ENCODE assay signal across 1 cellular context in the genomic region with DNA sequence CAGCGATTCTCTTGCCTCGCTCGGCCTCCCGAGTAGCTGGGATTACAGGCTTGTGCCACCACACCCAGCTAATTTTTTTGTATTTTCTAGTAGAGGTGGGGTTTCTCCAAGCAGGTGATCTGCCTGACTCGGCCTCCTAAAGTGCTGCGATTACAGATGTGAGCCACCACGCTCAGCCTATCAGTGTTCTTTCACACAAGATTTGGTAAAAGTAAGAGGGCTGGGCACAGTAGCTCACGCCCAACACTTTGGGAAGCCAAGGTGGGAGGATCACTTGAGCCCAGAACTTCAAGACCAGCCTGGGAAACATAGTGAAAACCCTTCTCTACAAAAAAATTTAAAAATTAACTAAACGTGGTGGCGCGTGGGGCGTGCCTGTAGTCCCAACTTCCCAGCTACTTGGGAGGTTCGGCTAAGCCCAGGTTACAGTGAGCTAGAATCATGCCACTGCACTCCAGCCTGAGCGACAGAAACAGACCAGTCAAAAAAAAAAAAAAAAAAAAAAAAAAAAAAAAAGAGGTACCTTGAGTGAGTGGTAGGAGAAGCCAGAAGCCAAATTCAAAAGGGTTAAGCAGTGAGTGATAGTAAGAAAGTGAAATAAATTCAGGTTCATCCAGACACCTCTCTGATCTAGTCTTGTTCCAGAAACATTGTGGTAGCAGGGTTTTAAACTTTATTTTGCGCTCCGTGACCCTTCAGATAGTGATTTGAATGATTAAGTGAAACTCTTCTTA.
TF ChIP-seq lines count a peak whose summit lies in the region.

No MANE protein-coding gene starts in this region.

TF ChIP-seq in SK-N-SH, 30 proteins besides CTCF, POLR2A, EP300 and RAD21 (continued from another document):
- TF ChIP-seq, protein P1, sequence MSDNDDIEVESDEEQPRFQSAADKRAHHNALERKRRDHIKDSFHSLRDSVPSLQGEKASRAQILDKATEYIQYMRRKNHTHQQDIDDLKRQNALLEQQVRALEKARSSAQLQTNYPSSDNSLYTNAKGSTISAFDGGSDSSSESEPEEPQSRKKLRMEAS (IDR thresholded peaks at IDR 0.05; ENCODE audit: low read depth), result no peak
- TF ChIP-seq, protein P2, sequence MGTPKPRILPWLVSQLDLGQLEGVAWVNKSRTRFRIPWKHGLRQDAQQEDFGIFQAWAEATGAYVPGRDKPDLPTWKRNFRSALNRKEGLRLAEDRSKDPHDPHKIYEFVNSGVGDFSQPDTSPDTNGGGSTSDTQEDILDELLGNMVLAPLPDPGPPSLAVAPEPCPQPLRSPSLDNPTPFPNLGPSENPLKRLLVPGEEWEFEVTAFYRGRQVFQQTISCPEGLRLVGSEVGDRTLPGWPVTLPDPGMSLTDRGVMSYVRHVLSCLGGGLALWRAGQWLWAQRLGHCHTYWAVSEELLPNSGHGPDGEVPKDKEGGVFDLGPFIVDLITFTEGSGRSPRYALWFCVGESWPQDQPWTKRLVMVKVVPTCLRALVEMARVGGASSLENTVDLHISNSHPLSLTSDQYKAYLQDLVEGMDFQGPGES (IDR thresholded peaks at IDR 0.05; ENCODE audit: low read depth, low read length), result no peak
- TF ChIP-seq RCOR1 (IDR thresholded peaks at IDR 0.05; ENCODE audit: low read length) (no peak), FOXJ3 (CRISPR knock-in tag; IDR thresholded peaks at IDR 0.05) (no peak)
